Comparison of ENCODE assay signal across 8 cellular contexts in the genomic region with DNA sequence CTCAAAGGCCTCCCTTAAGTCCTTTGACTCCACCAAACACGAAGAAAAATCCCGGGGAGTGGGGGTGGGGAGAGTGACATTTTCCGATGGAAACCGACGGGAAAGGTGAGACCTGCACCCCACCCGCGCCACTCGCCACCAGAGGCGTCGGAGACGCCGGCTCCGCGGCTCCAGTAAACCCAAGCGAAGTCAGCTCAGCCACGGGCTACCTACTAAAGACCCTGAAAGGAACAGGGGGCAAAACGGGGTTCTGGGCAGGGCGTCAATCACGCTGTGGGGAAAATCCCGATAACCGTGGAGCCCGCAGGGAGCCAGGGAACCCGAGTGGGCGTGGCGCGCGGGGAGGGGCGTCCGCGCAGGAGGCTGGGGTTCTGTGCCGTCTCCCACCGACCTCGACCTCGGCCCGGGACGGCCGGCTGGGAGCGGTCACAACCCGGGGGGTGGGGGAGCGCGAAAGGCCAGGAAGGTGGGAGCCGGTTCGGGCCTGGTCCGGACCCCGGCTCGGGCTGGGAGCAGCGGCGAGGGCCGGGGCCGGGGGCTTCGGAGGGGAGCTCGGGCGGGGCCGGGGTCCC. TPM values are rescaled to one million over a fixed set of nuclear protein-coding genes. Genes with fewer than 3 reads are reported as not detected.
DNase-seq lines count a peak whose midpoint lies in the region; ATAC-seq, FAIRE-seq and TF ChIP-seq lines count a peak whose summit lies in the region.

No MANE protein-coding gene starts in this region.

- H3K36me3 ChIP-seq in PC-9 (ENCODE audit: low read depth): no peaks in the 10 kb centered on the region
- peaks cover 19% of the 10 kb centered on the region for H3K36me3 ChIP-seq in skeletal muscle satellite cell (ENCODE audit: insufficient read depth, low read length)

- TSS peak; percentile 26 for BruUV-seq in PC-9 (replicated peaks; lab: Mats Ljungman, UMichigan)

- H3K27me3 ChIP-seq in PC-9 (ENCODE audit: insufficient read depth, low read depth) (no peaks in the 10 kb centered on the region), skeletal muscle satellite cell (ENCODE audit: control insufficient read depth, insufficient read depth, low read length) (no peaks in the 10 kb centered on the region)

- H3K9me3 Mint-ChIP-seq in activated naive CD4-positive, alpha-beta T cell treated with anti-CD3 and anti-CD28 coated beads, Interleukin-2, amount 10 ng/mL, durations not matched to agents 7 days and 5 days: no peaks in the 10 kb centered on the region

- TF ChIP-seq CTCF in GM12873 (IDR thresholded peaks at IDR 0.05; ENCODE audit: insufficient read depth, low read depth, low read length, missing control alignments) (peak; percentile 48), PC-9 (conservative IDR thresholded peaks at IDR 0.05) (no peak), D721Med (IDR thresholded peaks at IDR 0.05; ENCODE audit: insufficient read depth, missing control alignments) (no peak)

- peak overlapping the region; percentile 79 for H3K4me3 Mint-ChIP-seq in activated naive CD4-positive, alpha-beta T cell treated with anti-CD3 and anti-CD28 coated beads, Interleukin-2, amount 10 ng/mL, durations not matched to agents 7 days and 5 days

- no peak for FAIRE-seq in D721Med (lab: Jason Lieb, UNC)

- peak overlapping the region; percentile 98 for H3K9ac ChIP-seq in skeletal muscle satellite cell (ENCODE audit: low read depth, low read length)

- H3K4me1 ChIP-seq in PC-9 (replicated peaks; ENCODE audit: insufficient read depth): no peaks in the 10 kb centered on the region; the same call in 1 of the 2 replicates
- H3K4me1 ChIP-seq in skeletal muscle satellite cell (ENCODE audit: control insufficient read depth, insufficient read depth, low read length): peaks cover 12% of the 10 kb centered on the region

- peaks cover 51% of the 10 kb centered on the region for H3K79me2 ChIP-seq in PC-9 (ENCODE audit: low read depth)

- peaks cover 8% of the 10 kb centered on the region; the same call in 1 of the 2 replicates for H3F3A ChIP-seq in PC-9 (ENCODE audit: insufficient read depth, low read depth)

- H3K27me3 Mint-ChIP-seq in activated naive CD4-positive, alpha-beta T cell treated with anti-CD3 and anti-CD28 coated beads, Interleukin-2, amount 10 ng/mL, durations not matched to agents 7 days and 5 days: peaks cover 15% of the 10 kb centered on the region

- peaks cover 38% of the 10 kb centered on the region for H4K20me1 ChIP-seq in PC-9 (ENCODE audit: insufficient read depth)

- POLR2A ChIA-PET in PC-9 (lab: Charles Lee; ENCODE audit: unreplicated experiment): no interaction called here

- peak overlapping the region; percentile 84 for H3K27ac Mint-ChIP-seq in activated naive CD4-positive, alpha-beta T cell treated with anti-CD3 and anti-CD28 coated beads, Interleukin-2, amount 10 ng/mL, durations not matched to agents 7 days and 5 days

- peaks cover 28% of the 10 kb centered on the region for H3K4me1 Mint-ChIP-seq in activated naive CD4-positive, alpha-beta T cell treated with anti-CD3 and anti-CD28 coated beads, Interleukin-2, amount 10 ng/mL, durations not matched to agents 7 days and 5 days

- intact Hi-C loops in PC-9 (cut with micrococcal nuclease; ENCODE audit: unreplicated experiment) (loop anchor here (1.0 to 10.0 kb wide), 2 partner anchors 67 to 105 kb away; a partner anchor contains a TSS), left ventricle myocardium superior (cut with micrococcal nuclease) (no loop called here)

- CTCF ChIA-PET in PC-9 (lab: Charles Lee): no interaction called here
- CTCF ChIA-PET in activated naive CD4-positive, alpha-beta T cell treated with anti-CD3 and anti-CD28 coated beads, Interleukin-2, amount 10 ng/mL, durations not matched to agents 7 days and 5 days (lab: Charles Lee): interaction anchor here (0.9 kb wide), 1 partner anchor 16 kb away, joined by 3 read pairs; no protein-coding TSS in a partner anchor

- peaks cover 19% of the 10 kb centered on the region for H3K36me3 Mint-ChIP-seq in activated naive CD4-positive, alpha-beta T cell treated with anti-CD3 and anti-CD28 coated beads, Interleukin-2, amount 10 ng/mL, durations not matched to agents 7 days and 5 days

- DNase-seq in PC-9: peak in 1 of 2 experiments; percentile 23
- peak; percentile 62 for DNase-seq in activated naive CD4-positive, alpha-beta T cell treated with anti-CD3 and anti-CD28 coated beads, Interleukin-2, amount 10 ng/mL, durations not matched to agents 7 days and 5 days
- DNase-seq in left ventricle myocardium superior: peak; percentile 59
- DNase-seq in D721Med (ENCODE audit: insufficient read length, low spot score): no peak
- DNase-seq in NCI-H2081 (lab: John Stamatoyannopoulos, UW): no peak

- H3K4me2 ChIP-seq in PC-9: peak overlapping the region; percentile 88
- peak overlapping the region; percentile 98 for H3K4me2 ChIP-seq in skeletal muscle satellite cell (ENCODE audit: low read length)

- ATAC-seq in HG02610 (IDR thresholded peaks at IDR 0.05; ENCODE audit: unreplicated experiment): peak; percentile 22
- peak; percentile 30 for ATAC-seq in left ventricle myocardium superior

- H3K27ac ChIP-seq in PC-9: peak overlapping the region; percentile 80

- peak overlapping the region; percentile 79 for H3K4me3 ChIP-seq in PC-9
- peak overlapping the region; percentile 93 for H3K4me3 ChIP-seq in skeletal muscle satellite cell (ENCODE audit: low read length)

- no peaks in the 10 kb centered on the region for H3K9me2 ChIP-seq in PC-9 (ENCODE audit: insufficient read depth)

- no peaks in the 10 kb centered on the region for H3K9me3 ChIP-seq in PC-9 (ENCODE audit: insufficient read depth, low read depth)
- H3K9me3 ChIP-seq in skeletal muscle satellite cell (replicated peaks; ENCODE audit: low read length): no peaks in the 10 kb centered on the region

- H2AFZ ChIP-seq in PC-9: peak overlapping the region; percentile 74

RNA-seq across cellular contexts. Expression of a gene that starts 0.6 kb away (rescaled TPM):
- total RNA-seq in PC-9 (2021): 65.1 and 84.9 TPM in 2 replicates
- 37.3 TPM for total RNA-seq in left ventricle myocardium superior
- 41.6 and 65.5 TPM in 2 replicates for total RNA-seq in skeletal muscle satellite cell (2012; rRNA removed)

RNA-seq across cellular contexts. Expression of a gene that starts 50.8 kb away (rescaled TPM):
- total RNA-seq in PC-9 (2021) (7.9 and 11.0 TPM in 2 replicates), left ventricle myocardium superior (21.3 TPM)
- 7.6 and 13.9 TPM in 2 replicates for total RNA-seq in skeletal muscle satellite cell (2012; rRNA removed)

Comparison
In these comparisons a context has a peak if more than half of its experiments do, and no peak if none do; other contexts are left out.
1. DNase-seq: peak in activated naive CD4-positive, alpha-beta T cell treated with anti-CD3 and anti-CD28 coated beads, Interleukin-2, amount 10 ng/mL, durations not matched to agents 7 days and 5 days (single experiment) and left ventricle myocardium superior (single experiment); none in D721Med (single experiment) and NCI-H2081 (0 of 2).